8 cellular contexts compared by ENCODE assay signal in genomic region chrX:54494970-54495813, GRCh38. TPM values are rescaled to one million over a fixed set of nuclear protein-coding genes. Genes with fewer than 3 reads are reported as not detected.
A peak's percentile ranks its signal among the peaks of the same experiment; 100 is the strongest.
DNase-seq lines count a peak whose midpoint lies in the region; ATAC-seq and TF ChIP-seq lines count a peak whose summit lies in the region.

No MANE protein-coding gene starts in this region.

- peak overlapping the region; percentile 66 for H3K18ac ChIP-seq in IMR-90 (ENCODE audit: low read depth, low read length)

- peak overlapping the region; percentile 10; the same call in 1 of the 2 replicates for H2AK5ac ChIP-seq in IMR-90 (ENCODE audit: low read depth, low read length)

- peak overlapping the region; percentile 11; the same call in 1 of the 2 replicates for H3K23ac ChIP-seq in IMR-90 (ENCODE audit: low read depth, low read length)

- H4K5ac ChIP-seq in IMR-90 (ENCODE audit: low read depth, low read length) = peak overlapping the region; percentile 75

- BruUV-seq in IMR-90 (replicated peaks; lab: Mats Ljungman, UMichigan) = no TSS peak

- H3K27me3 Mint-ChIP-seq in central memory CD8-positive, alpha-beta T cell = peaks cover 54% of the 10 kb centered on the region

- no peak for TF ChIP-seq RAD21 in IMR-90 (IDR thresholded peaks at IDR 0.05; ENCODE audit: low read length)
- TF ChIP-seq RAD21 in liver (IDR thresholded peaks at IDR 0.05) = no peak

- no peak overlapping the region for H2BK15ac ChIP-seq in IMR-90 (ENCODE audit: low read depth, low read length)

- POLR2A ChIA-PET in IMR-90 (lab: Charles Lee; ENCODE audit: unreplicated experiment) = no interaction called here

- ATAC-seq in IMR-90 (ENCODE audit: low read depth) (peak; percentile 31), HG02870 (IDR thresholded peaks at IDR 0.05; ENCODE audit: unreplicated experiment) (no peak)
- ATAC-seq in central memory CD8-positive, alpha-beta T cell (replicated peaks; ENCODE audit: extremely low read depth, poor library complexity, severe bottlenecking) = no peak

- dilution Hi-C loops in IMR-90 (cut with HindIII; ENCODE audit: low sequenced_read_pairs, unreplicated experiment) = no loop called here

- peak overlapping the region; percentile 78 to 92 (median 88) for H3K4me2 ChIP-seq in BLaER1 treated with 17β-estradiol and CSF1 and Interleukin-3, amounts not matched to agents 10 nM and 100 nM
- peak overlapping the region; percentile 99 for H3K4me2 ChIP-seq in IMR-90 (ENCODE audit: low read depth, low read length)

- WGBS in IMR-90 (ENCODE audit: extremely low coverage in 2 of 2, insufficient read length in 1 of 2), 2 experiments = 30% methylated on average over 45 of the region's 87 CpGs; no CpG with 5 or more reads in 1 of the 2 experiments
- WGBS in liver = 1% methylated on average over 87 of the region's 87 CpGs
- WGBS in thyroid gland, 2 donors = 0 to 7% methylated on average over 2 to 10 of the region's 87 CpGs

- peak overlapping the region; percentile 56 to 82 (median 72) for H3K9ac ChIP-seq in BLaER1 treated with 17β-estradiol and CSF1 and Interleukin-3, amounts not matched to agents 10 nM and 100 nM
- H3K9ac ChIP-seq in IMR-90 (ENCODE audit: low read depth, low read length) = peak overlapping the region; percentile 79
- no peak overlapping the region for H3K9ac ChIP-seq in liver (ENCODE audit: low read depth in 1 of 2, low read length in 2 of 2)

- peak overlapping the region; percentile 58 to 75 (median 68) for H3K4me3 ChIP-seq in BLaER1 treated with 17β-estradiol and CSF1 and Interleukin-3, amounts not matched to agents 10 nM and 100 nM
- peak overlapping the region; percentile 95 for H3K4me3 ChIP-seq in IMR-90 (ENCODE audit: insufficient read depth, low read depth, low read length)
- peak overlapping the region in 2 of 3 donors; percentile 45 to 73 for H3K4me3 ChIP-seq in liver (ENCODE audit: low read depth in 1 of 3, low read length in 3 of 3)
- H3K4me3 ChIP-seq in thyroid gland (replicated peaks in 1 of 3) = peak overlapping the region in 2 of 3 donors; percentile 35 to 42

- intact Hi-C loops in IMR-90 (cut with micrococcal nuclease) = loop anchor here (2.0 kb wide), 1 partner anchor 40 kb away; no protein-coding TSS in a partner anchor
- intact Hi-C loops in thyroid gland (cut with DNase I) = no loop called here

- H4K91ac ChIP-seq in IMR-90 (ENCODE audit: insufficient read depth, low read depth, low read length) = peak overlapping the region; percentile 77

- H4K8ac ChIP-seq in IMR-90 (ENCODE audit: low read depth in 2 of 2, low read length in 2 of 2) = peak overlapping the region; percentile 24 to 83; a peak in 3 of 4 replicates

- TF ChIP-seq CTCF in IMR-90 (conservative IDR thresholded peaks at IDR 0.05; ENCODE audit: low read depth, low read length) (no peak), liver (IDR thresholded peaks at IDR 0.05; ENCODE audit: low read depth, low read length, missing input control) (no peak), thyroid gland (IDR thresholded peaks at IDR 0.05) (no peak)

- CTCF ChIA-PET in IMR-90 (lab: Yijun Ruan, JAX) = no interaction called here

- no peaks in the 10 kb centered on the region for H3K36me3 Mint-ChIP-seq in central memory CD8-positive, alpha-beta T cell (ENCODE audit: insufficient read depth)

- H3K9me3 Mint-ChIP-seq in central memory CD8-positive, alpha-beta T cell = no peaks in the 10 kb centered on the region

- peak overlapping the region; percentile 72 for H2BK5ac ChIP-seq in IMR-90 (ENCODE audit: low read depth, low read length, poor library complexity, severe bottlenecking)

- TF ChIP-seq POLR2A in IMR-90 (IDR thresholded peaks at IDR 0.05; ENCODE audit: low read depth, low read length) (no peak), thyroid gland (IDR thresholded peaks at IDR 0.05) (no peak)

- no peak overlapping the region for H2BK20ac ChIP-seq in IMR-90 (ENCODE audit: low read depth, low read length)

- peak overlapping the region; percentile 86 for H2AFZ ChIP-seq in IMR-90 (replicated peaks; ENCODE audit: low read length, poor library complexity)

- H3K27me3 ChIP-seq in BLaER1 treated with 17β-estradiol and CSF1 and Interleukin-3, amounts not matched to agents 10 nM and 100 nM = peaks cover 27 to 85% (median 70%) of the 10 kb centered on the region in 11 experiments
- H3K27me3 ChIP-seq in IMR-90 (ENCODE audit: control insufficient read depth, insufficient read depth, low read length) = no peaks in the 10 kb centered on the region
- H3K27me3 ChIP-seq in liver (ENCODE audit: control insufficient read depth in 4 of 4, insufficient read depth in 4 of 4, low read length in 3 of 4) = peaks cover 0 to 3% (median 0%) of the 10 kb centered on the region in 4 donors
- H3K27me3 ChIP-seq in thyroid gland = no peaks in the 10 kb centered on the region

- peak overlapping the region in 6 of 11 experiments; percentile 36 to 49 (median 42); a peak in 10 of 22 replicates for H3K27ac ChIP-seq in BLaER1 treated with 17β-estradiol and CSF1 and Interleukin-3, amounts not matched to agents 10 nM and 100 nM
- H3K27ac ChIP-seq in IMR-90 (ENCODE audit: insufficient read depth, low read length) (peak overlapping the region; percentile 90), liver (ENCODE audit: low read depth in 1 of 2, low read length in 2 of 2) (no peak overlapping the region), thyroid gland (peak overlapping the region in 1 of 3 donors; percentile 30)

- peak overlapping the region; percentile 71 for H2AK9ac ChIP-seq in IMR-90 (replicated peaks; ENCODE audit: low read depth, low read length, poor library complexity)

- peaks cover 9 to 31% of the 10 kb centered on the region in 2 experiments for H3K79me1 ChIP-seq in IMR-90 (ENCODE audit: low read depth in 1 of 2, low read length in 2 of 2)

- H3K36me3 ChIP-seq in BLaER1 treated with 17β-estradiol and CSF1 and Interleukin-3, amounts not matched to agents 10 nM and 100 nM = no peaks in the 10 kb centered on the region
- no peaks in the 10 kb centered on the region for H3K36me3 ChIP-seq in IMR-90 (ENCODE audit: control insufficient read depth, insufficient read depth, low read length)
- no peaks in the 10 kb centered on the region for H3K36me3 ChIP-seq in liver (ENCODE audit: control insufficient read depth in 4 of 4, insufficient read depth in 3 of 4, low read depth in 1 of 4, low read length in 3 of 4)
- H3K36me3 ChIP-seq in thyroid gland = no peaks in the 10 kb centered on the region

- DNase-seq in IMR-90 (peak; percentile 18), thyroid gland (peak; percentile 19 to 37), HuH-7.5 (ENCODE audit: low spot score) (no peak), hepatic stellate cell (ENCODE audit: low spot score) (no peak)
- no peak for DNase-seq in central memory CD8-positive, alpha-beta T cell (ENCODE audit: low spot score in 2 of 2)

- peak overlapping the region; percentile 59; the same call in 1 of the 2 replicates for H2BK120ac ChIP-seq in IMR-90 (ENCODE audit: low read depth, low read length)

- H4K20me1 ChIP-seq in BLaER1 treated with 17β-estradiol and CSF1 and Interleukin-3, amounts not matched to agents 10 nM and 100 nM = peaks cover 0 to 4% (median 0%) of the 10 kb centered on the region in 11 experiments; a peak in 1 of 22 replicates
- no peaks in the 10 kb centered on the region for H4K20me1 ChIP-seq in IMR-90 (ENCODE audit: insufficient read depth, low read length)

- H3K9me3 ChIP-seq in BLaER1 treated with 17β-estradiol and CSF1 and Interleukin-3, amounts not matched to agents 10 nM and 100 nM (replicated peaks in 1 of 11) = peaks cover 0 to 12% (median under 1%) of the 10 kb centered on the region in 11 experiments; a peak in 8 of 22 replicates
- H3K9me3 ChIP-seq in IMR-90 (ENCODE audit: control insufficient read depth, insufficient read depth, low read length) (no peaks in the 10 kb centered on the region), liver (ENCODE audit: control insufficient read depth in 4 of 4, low read length in 3 of 4) (no peaks in the 10 kb centered on the region), thyroid gland (no peaks in the 10 kb centered on the region)

- H3K4me1 ChIP-seq in BLaER1 treated with 17β-estradiol and CSF1 and Interleukin-3, amounts not matched to agents 10 nM and 100 nM = peaks cover 0 to 10% (median 0%) of the 10 kb centered on the region in 10 experiments; a peak in 7 of 20 replicates
- H3K4me1 ChIP-seq in IMR-90 (ENCODE audit: control insufficient read depth, insufficient read depth, low read length) = peaks cover 7% of the 10 kb centered on the region
- peaks cover 0 to 1% (median 0%) of the 10 kb centered on the region in 4 donors for H3K4me1 ChIP-seq in liver (ENCODE audit: control insufficient read depth in 4 of 4, insufficient read depth in 4 of 4, low read length in 3 of 4)
- H3K4me1 ChIP-seq in thyroid gland = no peaks in the 10 kb centered on the region

- H3K4ac ChIP-seq in IMR-90 (ENCODE audit: low read depth, low read length) = peak overlapping the region; percentile 90

- H3K9me1 ChIP-seq in IMR-90 (ENCODE audit: insufficient read depth, low read length) = no peaks in the 10 kb centered on the region; the same call in 1 of the 2 replicates

- in situ Hi-C loops in IMR-90 (cut with MboI; ENCODE audit: low sequenced_read_pairs) = no loop called here

- H3K56ac ChIP-seq in IMR-90 (ENCODE audit: extremely low read depth, insufficient read depth, low read length) = peak overlapping the region; percentile 38; the same call in 1 of the 2 replicates

- no peak overlapping the region for H3K27ac Mint-ChIP-seq in central memory CD8-positive, alpha-beta T cell (ENCODE audit: low read depth)

- H3K4me3 Mint-ChIP-seq in central memory CD8-positive, alpha-beta T cell = peak overlapping the region; percentile 73

- H3K4me1 Mint-ChIP-seq in central memory CD8-positive, alpha-beta T cell = peaks cover 11% of the 10 kb centered on the region

- H3K14ac ChIP-seq in IMR-90 (replicated peaks; ENCODE audit: low read depth, low read length) = peak overlapping the region; percentile 43

RNA-seq across cellular contexts. Expression of gene FGD1, which starts 0.8 kb away (rescaled TPM):
- total RNA-seq in IMR-90 (2012; rRNA removed) (2.0 and 2.5 TPM in 2 replicates), liver (under 1 TPM; 0.50 to 0.89 TPM), thyroid gland (1 to 10 TPM; 3.0 to 7.1 (median 4.2) TPM)
- polyA plus RNA-seq in IMR-90 (2012; rRNA removed) (11.7 and 12.3 TPM in 2 replicates), liver (under 1 TPM; 0.32 to 0.66 TPM)
- 8.4 and 12.6 TPM in 2 replicates for polyA plus RNA-seq in IMR-90 (2012; cell fraction: cytosol; rRNA removed)
- polyA plus RNA-seq in IMR-90 (2012; cell fraction: nucleus; rRNA removed; ENCODE audit: low replicate concordance) = 13.7 and 21.9 TPM in 2 replicates

RNA-seq across cellular contexts. Expression of gene GNL3L, which starts 34.8 kb away (rescaled TPM):
- total RNA-seq in IMR-90 (2012; rRNA removed) (47.2 and 48.8 TPM in 2 replicates), liver (10 to 100 TPM; 18.1 to 22.1 TPM), thyroid gland (10 to 100 TPM; 38.0 to 57.1 (median 51.6) TPM)
- polyA plus RNA-seq in IMR-90 (2012; rRNA removed) (15.4 and 16.5 TPM in 2 replicates), liver (1 to 10 TPM; 3.8 to 4.7 TPM)
- polyA plus RNA-seq in IMR-90 (2012; cell fraction: cytosol; rRNA removed) = 9.5 and 11.9 TPM in 2 replicates
- polyA plus RNA-seq in IMR-90 (2012; cell fraction: nucleus; rRNA removed; ENCODE audit: low replicate concordance) = 12.3 and 18.2 TPM in 2 replicates

RNA-seq across cellular contexts. Expression of gene TSR2, which starts 55.0 kb away (rescaled TPM):
- total RNA-seq in IMR-90 (2012; rRNA removed) = 8.8 and 14.4 TPM in 2 replicates
- 20.4 and 22.1 TPM in 2 replicates for polyA plus RNA-seq in IMR-90 (2012; rRNA removed)
- 12.5 and 20.2 TPM in 2 replicates for polyA plus RNA-seq in IMR-90 (2012; cell fraction: cytosol; rRNA removed)
- polyA plus RNA-seq in IMR-90 (2012; cell fraction: nucleus; rRNA removed; ENCODE audit: low replicate concordance) = 4.4 and 10.8 TPM in 2 replicates
- total RNA-seq in liver = 1 to 10 TPM; 7.9 to 8.8 TPM
- 10 to 100 TPM; 19.4 to 22.1 TPM for polyA plus RNA-seq in liver
- 10 to 100 TPM; 27.9 to 39.0 (median 34.3) TPM for total RNA-seq in thyroid gland

Comparison
In these comparisons a context has a peak if more than half of its experiments do, and no peak if none do; other contexts are left out.
1. H3K27ac ChIP-seq: peak in BLaER1 treated with 17β-estradiol and CSF1 and Interleukin-3, amounts not matched to agents 10 nM and 100 nM (6 of 11) and IMR-90 (single experiment); none in liver (0 of 2).
2. H3K4me3 ChIP-seq: peak in every context shown above with its lines; median percentile 95 in IMR-90; 68 in BLaER1 treated with 17β-estradiol and CSF1 and Interleukin-3, amounts not matched to agents 10 nM and 100 nM; 59 in liver; 38 in thyroid gland.
3. H3K9ac ChIP-seq: peak in BLaER1 treated with 17β-estradiol and CSF1 and Interleukin-3, amounts not matched to agents 10 nM and 100 nM (11 of 11) and IMR-90 (single experiment); none in liver (0 of 2).
4. DNase-seq: peak in IMR-90 (single experiment) and thyroid gland (2 of 2); none in central memory CD8-positive, alpha-beta T cell (0 of 2), HuH-7.5 (single experiment) and hepatic stellate cell (single experiment).